ENCODE assay signal across 9 cellular contexts in the genomic region with DNA sequence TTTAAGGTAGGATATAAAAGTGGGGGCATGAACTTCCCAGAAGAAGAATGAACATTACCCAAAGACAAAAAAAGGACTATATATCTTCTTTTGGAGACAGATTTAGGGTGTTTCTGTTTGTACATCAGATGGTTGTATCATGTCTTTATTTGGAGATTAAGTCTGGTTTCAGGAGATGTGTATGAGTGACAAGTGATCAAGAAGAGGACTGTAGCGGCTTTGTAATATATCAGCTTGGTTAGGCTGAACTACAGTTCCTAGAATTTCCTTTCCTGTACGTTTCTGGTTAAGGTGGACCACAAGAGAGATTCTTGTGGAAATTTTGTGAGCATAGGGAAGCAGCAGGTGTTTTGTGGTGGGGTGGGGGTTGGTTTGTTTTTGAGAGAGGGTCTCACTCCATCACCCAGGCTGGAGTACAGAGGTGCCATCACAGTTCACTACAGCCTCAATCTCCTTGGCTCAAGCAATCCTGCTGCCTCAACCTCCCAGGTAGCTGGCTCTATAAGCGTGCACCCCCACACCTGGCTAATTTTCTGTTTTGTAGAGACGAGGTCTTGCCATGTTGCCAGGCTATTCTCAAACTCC.
"Had no signal": no experiment of that assay in that cellular context is flagged by ENCODE, and none has a peak within 500 bp of the region (broad histone marks: within the 10 kb centered on the region; RNA-seq: fewer than 3 reads in every experiment).

No MANE protein-coding gene starts in this region.

- ATAC-seq: HCT116, K562 had no signal

- H3K27ac Mint-ChIP-seq: HFFc6 had no signal

- H3K4me3 ChIP-seq: GM23248, HAP-1, K562 had no signal

- FAIRE-seq: HTR-8/SVneo, K562 had no signal

- H3K9me3 ChIP-seq: HAP-1 had no signal

- H3K4me1 ChIP-seq: HAP-1 had no signal

- DNase-seq: GM23248, GOT3, H7, HFFc6, IMR-90 had no signal

- H3K9ac ChIP-seq: GM23248 had no signal

- H3K36me3 ChIP-seq: HAP-1 had no signal

- H3K9me3 Mint-ChIP-seq: HFFc6 had no signal

- H3K27ac ChIP-seq: GM23248 had no signal

- H3K4me3 Mint-ChIP-seq: HFFc6 had no signal

- H2AFZ ChIP-seq: GM23248 had no signal
